In the genomic region with DNA sequence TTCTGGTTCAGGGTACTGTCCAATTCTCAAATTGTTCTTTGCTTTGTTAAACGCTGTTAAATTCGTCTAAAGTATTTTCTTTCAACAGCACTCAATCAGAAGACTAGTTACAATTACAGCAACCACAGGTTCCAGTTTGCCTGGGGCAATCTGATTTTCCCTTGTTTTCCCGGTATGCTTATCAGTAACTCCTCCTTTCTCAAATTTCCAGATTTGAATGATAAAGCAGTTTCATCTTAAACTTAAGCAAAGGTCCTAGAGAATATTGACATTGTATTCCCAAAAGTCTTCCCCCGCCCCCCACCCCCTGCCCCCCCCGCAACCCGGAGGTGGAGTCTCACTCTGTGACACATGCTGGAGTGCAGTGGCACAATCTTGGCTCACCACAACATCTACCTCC, we compare ENCODE assay signal across 1 cellular context.
TF ChIP-seq lines count a peak whose summit lies in the region.

No MANE protein-coding gene starts in this region.

TF ChIP-seq in H1, 55 proteins besides CTCF, POLR2A, EP300 and RAD21 (continued from another document):
- TF ChIP-seq, protein P1, sequence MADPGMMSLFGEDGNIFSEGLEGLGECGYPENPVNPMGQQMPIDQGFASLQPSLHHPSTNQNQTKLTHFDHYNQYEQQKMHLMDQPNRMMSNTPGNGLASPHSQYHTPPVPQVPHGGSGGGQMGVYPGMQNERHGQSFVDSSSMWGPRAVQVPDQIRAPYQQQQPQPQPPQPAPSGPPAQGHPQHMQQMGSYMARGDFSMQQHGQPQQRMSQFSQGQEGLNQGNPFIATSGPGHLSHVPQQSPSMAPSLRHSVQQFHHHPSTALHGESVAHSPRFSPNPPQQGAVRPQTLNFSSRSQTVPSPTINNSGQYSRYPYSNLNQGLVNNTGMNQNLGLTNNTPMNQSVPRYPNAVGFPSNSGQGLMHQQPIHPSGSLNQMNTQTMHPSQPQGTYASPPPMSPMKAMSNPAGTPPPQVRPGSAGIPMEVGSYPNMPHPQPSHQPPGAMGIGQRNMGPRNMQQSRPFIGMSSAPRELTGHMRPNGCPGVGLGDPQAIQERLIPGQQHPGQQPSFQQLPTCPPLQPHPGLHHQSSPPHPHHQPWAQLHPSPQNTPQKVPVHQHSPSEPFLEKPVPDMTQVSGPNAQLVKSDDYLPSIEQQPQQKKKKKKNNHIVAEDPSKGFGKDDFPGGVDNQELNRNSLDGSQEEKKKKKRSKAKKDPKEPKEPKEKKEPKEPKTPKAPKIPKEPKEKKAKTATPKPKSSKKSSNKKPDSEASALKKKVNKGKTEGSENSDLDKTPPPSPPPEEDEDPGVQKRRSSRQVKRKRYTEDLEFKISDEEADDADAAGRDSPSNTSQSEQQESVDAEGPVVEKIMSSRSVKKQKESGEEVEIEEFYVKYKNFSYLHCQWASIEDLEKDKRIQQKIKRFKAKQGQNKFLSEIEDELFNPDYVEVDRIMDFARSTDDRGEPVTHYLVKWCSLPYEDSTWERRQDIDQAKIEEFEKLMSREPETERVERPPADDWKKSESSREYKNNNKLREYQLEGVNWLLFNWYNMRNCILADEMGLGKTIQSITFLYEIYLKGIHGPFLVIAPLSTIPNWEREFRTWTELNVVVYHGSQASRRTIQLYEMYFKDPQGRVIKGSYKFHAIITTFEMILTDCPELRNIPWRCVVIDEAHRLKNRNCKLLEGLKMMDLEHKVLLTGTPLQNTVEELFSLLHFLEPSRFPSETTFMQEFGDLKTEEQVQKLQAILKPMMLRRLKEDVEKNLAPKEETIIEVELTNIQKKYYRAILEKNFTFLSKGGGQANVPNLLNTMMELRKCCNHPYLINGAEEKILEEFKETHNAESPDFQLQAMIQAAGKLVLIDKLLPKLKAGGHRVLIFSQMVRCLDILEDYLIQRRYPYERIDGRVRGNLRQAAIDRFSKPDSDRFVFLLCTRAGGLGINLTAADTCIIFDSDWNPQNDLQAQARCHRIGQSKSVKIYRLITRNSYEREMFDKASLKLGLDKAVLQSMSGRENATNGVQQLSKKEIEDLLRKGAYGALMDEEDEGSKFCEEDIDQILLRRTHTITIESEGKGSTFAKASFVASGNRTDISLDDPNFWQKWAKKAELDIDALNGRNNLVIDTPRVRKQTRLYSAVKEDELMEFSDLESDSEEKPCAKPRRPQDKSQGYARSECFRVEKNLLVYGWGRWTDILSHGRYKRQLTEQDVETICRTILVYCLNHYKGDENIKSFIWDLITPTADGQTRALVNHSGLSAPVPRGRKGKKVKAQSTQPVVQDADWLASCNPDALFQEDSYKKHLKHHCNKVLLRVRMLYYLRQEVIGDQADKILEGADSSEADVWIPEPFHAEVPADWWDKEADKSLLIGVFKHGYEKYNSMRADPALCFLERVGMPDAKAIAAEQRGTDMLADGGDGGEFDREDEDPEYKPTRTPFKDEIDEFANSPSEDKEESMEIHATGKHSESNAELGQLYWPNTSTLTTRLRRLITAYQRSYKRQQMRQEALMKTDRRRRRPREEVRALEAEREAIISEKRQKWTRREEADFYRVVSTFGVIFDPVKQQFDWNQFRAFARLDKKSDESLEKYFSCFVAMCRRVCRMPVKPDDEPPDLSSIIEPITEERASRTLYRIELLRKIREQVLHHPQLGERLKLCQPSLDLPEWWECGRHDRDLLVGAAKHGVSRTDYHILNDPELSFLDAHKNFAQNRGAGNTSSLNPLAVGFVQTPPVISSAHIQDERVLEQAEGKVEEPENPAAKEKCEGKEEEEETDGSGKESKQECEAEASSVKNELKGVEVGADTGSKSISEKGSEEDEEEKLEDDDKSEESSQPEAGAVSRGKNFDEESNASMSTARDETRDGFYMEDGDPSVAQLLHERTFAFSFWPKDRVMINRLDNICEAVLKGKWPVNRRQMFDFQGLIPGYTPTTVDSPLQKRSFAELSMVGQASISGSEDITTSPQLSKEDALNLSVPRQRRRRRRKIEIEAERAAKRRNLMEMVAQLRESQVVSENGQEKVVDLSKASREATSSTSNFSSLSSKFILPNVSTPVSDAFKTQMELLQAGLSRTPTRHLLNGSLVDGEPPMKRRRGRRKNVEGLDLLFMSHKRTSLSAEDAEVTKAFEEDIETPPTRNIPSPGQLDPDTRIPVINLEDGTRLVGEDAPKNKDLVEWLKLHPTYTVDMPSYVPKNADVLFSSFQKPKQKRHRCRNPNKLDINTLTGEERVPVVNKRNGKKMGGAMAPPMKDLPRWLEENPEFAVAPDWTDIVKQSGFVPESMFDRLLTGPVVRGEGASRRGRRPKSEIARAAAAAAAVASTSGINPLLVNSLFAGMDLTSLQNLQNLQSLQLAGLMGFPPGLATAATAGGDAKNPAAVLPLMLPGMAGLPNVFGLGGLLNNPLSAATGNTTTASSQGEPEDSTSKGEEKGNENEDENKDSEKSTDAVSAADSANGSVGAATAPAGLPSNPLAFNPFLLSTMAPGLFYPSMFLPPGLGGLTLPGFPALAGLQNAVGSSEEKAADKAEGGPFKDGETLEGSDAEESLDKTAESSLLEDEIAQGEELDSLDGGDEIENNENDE (IDR thresholded peaks at IDR 0.05; ENCODE audit: insufficient replicate concordance, low read length) = no peak
- TF ChIP-seq POU5F1 (IDR thresholded peaks at IDR 0.05; ENCODE audit: low read depth, low read length) (no peak), YY1 (IDR thresholded peaks at IDR 0.05; ENCODE audit: low read depth, low read length) (no peak), RFX5 (IDR thresholded peaks at IDR 0.05; ENCODE audit: borderline replicate concordance, low read depth, low read length) (no peak)
